Comparison of ENCODE assay signal across 22 cellular contexts in genomic region chr13:82749551-82749950, GRCh38.
"Had no signal": no experiment of that assay in that cellular context is flagged by ENCODE, and none has a peak within 500 bp of the region (broad histone marks: within the 10 kb centered on the region; RNA-seq: fewer than 3 reads in every experiment).

No MANE protein-coding gene starts in this region.

- H3K4me1 Mint-ChIP-seq: naive thymus-derived CD4-positive, alpha-beta T cell; nephron progenitor cell; stimulated activated effector memory CD8-positive, alpha-beta T cell treated with anti-CD3 and anti-CD28 coated beads, Interleukin-12 subunit alpha, Interleukin-12 subunit beta, amount 100 ng/mL, for 72 hours; stimulated activated naive CD8-positive, alpha-beta T cell treated with anti-CD3 and anti-CD28 coated beads, Interleukin-15, amount 100 ng/mL, for 72 hours had no signal

- H3K27me3 Mint-ChIP-seq: naive thymus-derived CD4-positive, alpha-beta T cell; stimulated activated naive CD8-positive, alpha-beta T cell treated with anti-CD3 and anti-CD28 coated beads, Interleukin-15, amount 100 ng/mL, for 72 hours had no signal

- ATAC-seq: gastrocnemius medialis; heart right ventricle; left lobe of liver; naive thymus-derived CD4-positive, alpha-beta T cell; psoas muscle; right lobe of liver; stimulated activated effector memory CD8-positive, alpha-beta T cell treated with anti-CD3 and anti-CD28 coated beads, Interleukin-12 subunit alpha, Interleukin-12 subunit beta, amount 100 ng/mL, for 72 hours; stimulated activated naive CD8-positive, alpha-beta T cell treated with anti-CD3 and anti-CD28 coated beads, Interleukin-15, amount 100 ng/mL, for 72 hours; upper lobe of right lung had no signal

- H3K27ac Mint-ChIP-seq: naive thymus-derived CD4-positive, alpha-beta T cell; nephron progenitor cell; stimulated activated effector memory CD8-positive, alpha-beta T cell treated with anti-CD3 and anti-CD28 coated beads, Interleukin-12 subunit alpha, Interleukin-12 subunit beta, amount 100 ng/mL, for 72 hours; stimulated activated naive CD8-positive, alpha-beta T cell treated with anti-CD3 and anti-CD28 coated beads, Interleukin-15, amount 100 ng/mL, for 72 hours had no signal

- H3K4me1 ChIP-seq: gastrocnemius medialis, heart right ventricle, psoas muscle, right lobe of liver, testis, upper lobe of right lung, vagina had no signal

- H3K36me3 ChIP-seq: gastrocnemius medialis, heart right ventricle, neutrophil, right lobe of liver, tibial nerve, upper lobe of right lung, vagina had no signal

- H3K9me3 ChIP-seq: gastrocnemius medialis, heart right ventricle, neutrophil, psoas muscle, right lobe of liver, testis, tibial nerve, upper lobe of right lung, vagina had no signal

- H3K9me3 Mint-ChIP-seq: nephron progenitor cell; stimulated activated effector memory CD8-positive, alpha-beta T cell treated with anti-CD3 and anti-CD28 coated beads, Interleukin-12 subunit alpha, Interleukin-12 subunit beta, amount 100 ng/mL, for 72 hours had no signal

- H3K27me3 ChIP-seq: dorsolateral prefrontal cortex, gastrocnemius medialis, heart right ventricle, neutrophil, right lobe of liver, testis, tibial nerve, upper lobe of right lung, vagina had no signal

- DNase-seq: dorsolateral prefrontal cortex; effector CD8-positive, alpha-beta T cell; gastrocnemius medialis; heart right ventricle; hypothalamus; islet precursor cell; mammary epithelial cell; naive thymus-derived CD4-positive, alpha-beta T cell; nephron progenitor cell; psoas muscle; retina; right lobe of liver; stimulated activated CD4-positive, alpha-beta T cell treated with anti-CD3 and anti-CD28 coated beads, Interleukin-4, amount 100 ng/mL, for 1 hour; stimulated activated CD8-positive, alpha-beta memory T cell treated with anti-CD3 and anti-CD28 coated beads, Interleukin-4, amount 100 ng/mL, for 48 hours; stimulated activated naive CD8-positive, alpha-beta T cell treated with anti-CD3 and anti-CD28 coated beads, Interleukin-15, amount 100 ng/mL, for 72 hours; testis; upper lobe of right lung had no signal

- H3K4me3 ChIP-seq: dorsolateral prefrontal cortex, gastrocnemius medialis, heart right ventricle, psoas muscle, right lobe of liver, testis, tibial nerve, upper lobe of right lung, vagina had no signal

- H3K4me3 Mint-ChIP-seq: naive thymus-derived CD4-positive, alpha-beta T cell; nephron progenitor cell; stimulated activated effector memory CD8-positive, alpha-beta T cell treated with anti-CD3 and anti-CD28 coated beads, Interleukin-12 subunit alpha, Interleukin-12 subunit beta, amount 100 ng/mL, for 72 hours; stimulated activated naive CD8-positive, alpha-beta T cell treated with anti-CD3 and anti-CD28 coated beads, Interleukin-15, amount 100 ng/mL, for 72 hours had no signal

- H3K36me3 Mint-ChIP-seq: naive thymus-derived CD4-positive, alpha-beta T cell; stimulated activated effector memory CD8-positive, alpha-beta T cell treated with anti-CD3 and anti-CD28 coated beads, Interleukin-12 subunit alpha, Interleukin-12 subunit beta, amount 100 ng/mL, for 72 hours had no signal

- H3K27ac ChIP-seq: dorsolateral prefrontal cortex, gastrocnemius medialis, heart right ventricle, neutrophil, psoas muscle, right lobe of liver, testis, tibial nerve, upper lobe of right lung, vagina had no signal
